26 cellular contexts compared by ENCODE assay signal in genomic region chr6:77322604-77323003, GRCh38.
"Had no signal": no experiment of that assay in that cellular context is flagged by ENCODE, and none has a peak within 500 bp of the region (broad histone marks: within the 10 kb centered on the region; RNA-seq: fewer than 3 reads in every experiment).

No MANE protein-coding gene starts in this region.

- H3K36me3 ChIP-seq: left lung, lower lobe of right lung, pancreas, prostate gland, sigmoid colon, spleen, suprapubic skin, thoracic aorta, tibial artery, upper lobe of right lung had no signal

- H3K27me3 ChIP-seq: left lung, pancreas, sigmoid colon, spleen, suprapubic skin, tibial artery, upper lobe of right lung had no signal

- H3K4me1 ChIP-seq: left lung, lower lobe of right lung, prostate gland, sigmoid colon, spleen, suprapubic skin, upper lobe of right lung had no signal

- DNase-seq: hippocampal formation; kidney; left colon; left lung; lower lobe of right lung; mammary epithelial cell; mesenchymal stem cell; naive thymus-derived CD8-positive, alpha-beta T cell; nucleus accumbens; pancreas; posterior cingulate gyrus; retina; right cardiac atrium; sigmoid colon; small intestine; spleen; stimulated activated CD4-positive, alpha-beta T cell treated with anti-CD3 and anti-CD28 coated beads, Interleukin-4, amount 100 ng/mL, for 24 hours; stimulated activated naive CD4-positive, alpha-beta T cell; tibial artery; trophoblast cell; upper lobe of right lung had no signal

- FAIRE-seq: kidney, pancreas, small intestine, urothelium cell line had no signal

- ATAC-seq: left colon; left lung; lower lobe of right lung; naive thymus-derived CD8-positive, alpha-beta T cell; pancreas; right cardiac atrium; stimulated activated effector memory CD8-positive, alpha-beta T cell treated with anti-CD3 and anti-CD28 coated beads, Interleukin-12 subunit alpha, Interleukin-12 subunit beta, amount 100 ng/mL, for 72 hours; upper lobe of right lung had no signal

- H3K9me3 ChIP-seq: lower lobe of right lung, pancreas, prostate gland, suprapubic skin, thoracic aorta, tibial artery, upper lobe of right lung had no signal

- H3K4me3 ChIP-seq: left lung, lower lobe of right lung, pancreas, prostate gland, sigmoid colon, spleen, suprapubic skin, thoracic aorta, tibial artery, upper lobe of right lung had no signal

- H3K27ac ChIP-seq: left lung, lower lobe of right lung, pancreas, prostate gland, sigmoid colon, spleen, suprapubic skin, thoracic aorta, tibial artery, upper lobe of right lung had no signal
